ENCODE assay signal across 8 cellular contexts in the genomic region with DNA sequence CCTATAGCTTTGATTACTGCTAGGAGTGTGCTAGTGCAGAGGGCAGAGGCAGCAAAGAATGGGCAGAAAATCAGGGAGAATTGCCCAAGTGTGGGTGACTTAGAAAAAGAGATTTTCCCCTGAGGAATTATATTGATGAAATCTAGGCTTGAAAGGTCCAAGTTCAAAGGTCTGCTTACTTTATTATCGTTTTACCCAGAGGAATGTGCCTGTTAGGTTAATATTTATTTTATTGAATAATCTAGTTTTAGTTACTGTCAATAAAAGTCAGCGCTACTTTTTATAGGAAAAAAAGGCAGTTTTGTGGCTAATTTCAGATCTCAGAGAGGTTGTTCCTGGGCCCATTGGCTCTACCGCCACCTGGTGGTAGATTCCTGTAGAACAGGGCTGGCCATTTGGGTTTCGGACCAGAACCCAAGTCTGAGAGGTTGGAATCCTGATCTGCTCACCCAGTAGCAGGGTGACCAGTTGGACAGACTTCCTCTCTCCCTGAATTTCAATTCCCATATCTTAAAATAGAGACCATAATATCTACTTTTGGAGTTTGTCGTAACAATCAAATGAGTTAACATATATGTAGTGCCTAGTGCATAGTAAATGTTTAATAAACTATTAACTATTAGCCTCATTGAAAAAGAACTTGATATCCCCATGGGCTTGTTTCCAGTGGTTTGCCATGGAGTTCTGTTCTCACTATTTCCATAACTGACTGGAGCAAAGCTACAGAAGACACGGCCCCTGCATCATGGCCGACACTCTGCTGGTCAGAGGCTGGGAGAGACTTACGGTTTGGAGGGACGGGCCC.
DNase-seq lines count a peak whose midpoint lies in the region; ATAC-seq and TF ChIP-seq lines count a peak whose summit lies in the region.

No MANE protein-coding gene starts in this region.

- no peak overlapping the region for H2AFZ ChIP-seq in GM23248

- TF ChIP-seq CTCF in AG09319 (IDR thresholded peaks at IDR 0.05; ENCODE audit: low read depth, low read length) (peak; percentile 94), adrenal gland (IDR thresholded peaks at IDR 0.05) (peak; percentile 82 to 96 (median 88))

- H3F3A ChIP-seq in GM23248 (ENCODE audit: insufficient read depth), result peaks cover 2% of the 10 kb centered on the region

- no peaks in the 10 kb centered on the region for H4K20me1 ChIP-seq in GM23248 (ENCODE audit: insufficient read depth)

- no peaks in the 10 kb centered on the region for H3K9me3 ChIP-seq in GM23248 (ENCODE audit: low read depth)
- peaks cover 0 to 1% (median 0%) of the 10 kb centered on the region in 3 donors for H3K9me3 ChIP-seq in adrenal gland (replicated peaks in 1 of 3)

- peak; percentile 77 for ATAC-seq in SK-N-SH treated with all-trans-retinoic acid at 6 μM for 48 hours
- ATAC-seq in left cardiac atrium, result peak; percentile 57 to 70
- no peak for ATAC-seq in GM18907 (IDR thresholded peaks at IDR 0.05; ENCODE audit: unreplicated experiment)
- ATAC-seq in HG02763 (IDR thresholded peaks at IDR 0.05; ENCODE audit: unreplicated experiment), result no peak

- H3K4me3 ChIP-seq in GM23248 (no peak overlapping the region), adrenal gland (no peak overlapping the region)

- peaks cover 5% of the 10 kb centered on the region; the same call in 1 of the 2 replicates for H3K36me3 ChIP-seq in GM23248 (ENCODE audit: low read depth)
- H3K36me3 ChIP-seq in adrenal gland (replicated peaks in 1 of 2), result no peaks in the 10 kb centered on the region

- DNase-seq in AG09319 (ENCODE audit: extremely low read depth, low read depth) (peak; percentile 7), GM23248 (peak; percentile 59), adrenal gland (peak; percentile 39 to 80 (median 65)), left cardiac atrium (peak; percentile 55), renal cortical epithelial cell (ENCODE audit: low read depth) (peak; percentile 35)

- intact Hi-C loops in adrenal gland (cut with DNase I) (loop anchor here in 1 of 2 donors (5.0 kb wide), 1 partner anchor 441 kb away; no protein-coding TSS in a partner anchor), left cardiac atrium (cut with DNase I) (loop anchor here in 1 of 2 donors (1.0 to 5.0 kb wide), 2 partner anchors 443 to 511 kb away; no protein-coding TSS in a partner anchor)

- H3K9me2 ChIP-seq in GM23248 (ENCODE audit: insufficient read depth), result no peaks in the 10 kb centered on the region

- H3K9ac ChIP-seq in GM23248, result no peak overlapping the region

- H3K4me2 ChIP-seq in GM23248 (ENCODE audit: unreplicated experiment), result no peak overlapping the region

- H3K27me3 ChIP-seq in GM23248 (replicated peaks; ENCODE audit: insufficient read depth) (no peaks in the 10 kb centered on the region), adrenal gland (no peaks in the 10 kb centered on the region)

- WGBS in GM23248 (ENCODE audit: low coverage in 1 of 2, low lambda C conversion rate in 2 of 2, missing lambda C conversion rate in 2 of 2), 2 experiments, result 54 to 55% methylated on average over 9 of the region's 9 CpGs
- 51 to 57% (median 54%) methylated on average over 9 of the region's 9 CpGs for WGBS in adrenal gland, 4 donors

- no peak for TF ChIP-seq POLR2A in adrenal gland (IDR thresholded peaks at IDR 0.05)

- in situ Hi-C loops in GM23248 (cut with MboI), result loop anchor here (10.0 kb wide), 1 partner anchor 503 kb away; a partner anchor contains a TSS

- no peak overlapping the region for H3K27ac ChIP-seq in GM23248
- H3K27ac ChIP-seq in adrenal gland, result no peak overlapping the region

- H3K79me2 ChIP-seq in GM23248 (ENCODE audit: insufficient read depth), result no peaks in the 10 kb centered on the region

- H3K4me1 ChIP-seq in GM23248 (ENCODE audit: insufficient read depth), result no peaks in the 10 kb centered on the region
- H3K4me1 ChIP-seq in adrenal gland (replicated peaks in 1 of 2), result no peaks in the 10 kb centered on the region

TF ChIP-seq in SK-N-SH treated with all-trans-retinoic acid at 6 μM for 48 hours, 23 proteins besides CTCF, POLR2A, EP300 and RAD21:
- TF ChIP-seq TOX (CRISPR knock-in tag; IDR thresholded peaks at IDR 0.05; ENCODE audit: borderline replicate concordance), result no peak
- no peak for TF ChIP-seq PPARA (CRISPR knock-in tag; IDR thresholded peaks at IDR 0.05; ENCODE audit: borderline replicate concordance)
- no peak for TF ChIP-seq ZFP3 (CRISPR knock-in tag; IDR thresholded peaks at IDR 0.05)

Comparison
In these comparisons a context has a peak if more than half of its experiments do, and no peak if none do; other contexts are left out.
1. DNase-seq: peak in every context shown above with its lines; median percentile 65 in adrenal gland; 59 in GM23248; 55 in left cardiac atrium; 35 in renal cortical epithelial cell; 7 in AG09319.
2. ATAC-seq: peak in SK-N-SH treated with all-trans-retinoic acid at 6 μM for 48 hours (single experiment) and left cardiac atrium (2 of 2); none in GM18907 (single experiment) and HG02763 (single experiment).